14 cellular contexts compared by ENCODE assay signal in the genomic region with DNA sequence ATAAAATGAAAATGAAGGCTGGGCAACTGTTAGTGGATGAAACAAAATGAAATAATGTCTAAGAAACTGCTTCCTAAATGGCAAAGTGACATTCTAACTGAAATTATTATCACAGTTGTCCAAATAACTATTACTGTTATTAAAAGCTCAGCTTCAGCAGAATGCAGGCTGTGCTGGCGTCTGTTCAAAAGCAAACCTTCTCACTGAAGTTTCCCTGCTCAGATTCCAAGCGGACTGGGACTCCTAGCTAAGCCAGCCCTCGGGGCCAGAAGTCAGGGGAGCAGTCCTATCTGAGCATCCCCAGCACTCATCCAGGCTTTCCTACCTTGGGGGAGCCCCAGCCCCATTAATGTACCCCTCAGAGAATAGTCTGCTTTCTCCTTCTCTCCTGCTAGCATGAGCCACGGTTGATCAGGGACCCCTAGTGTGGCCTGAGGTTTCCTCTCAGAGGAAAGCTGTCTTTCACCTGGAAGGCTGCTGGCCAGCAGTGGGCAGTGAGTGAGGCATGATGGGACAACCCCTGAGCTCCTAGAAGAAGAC.
DNase-seq lines count a peak whose midpoint lies in the region; ATAC-seq and TF ChIP-seq lines count a peak whose summit lies in the region.
"Had no signal": no experiment of that assay in that cellular context is flagged by ENCODE, and none has a peak within 500 bp of the region (broad histone marks: within the 10 kb centered on the region; RNA-seq: fewer than 3 reads in every experiment).

No MANE protein-coding gene starts in this region.

- no peak overlapping the region for H3K9ac ChIP-seq in BLaER1 treated with 17β-estradiol and CSF1 and Interleukin-3, amounts not matched to agents 10 nM and 100 nM
- H3K9ac ChIP-seq in OCI-LY1 (ENCODE audit: low read length): peak overlapping the region; percentile 70
- H3K9ac ChIP-seq in SU-DHL-6 (ENCODE audit: low read length): no peak overlapping the region

- H4K20me1 ChIP-seq in BLaER1 treated with 17β-estradiol and CSF1 and Interleukin-3, amounts not matched to agents 10 nM and 100 nM: no peaks in the 10 kb centered on the region
- H4K20me1 ChIP-seq in OCI-LY1 (ENCODE audit: insufficient read depth, low read length) (no peaks in the 10 kb centered on the region), SU-DHL-6 (ENCODE audit: low read depth, low read length) (no peaks in the 10 kb centered on the region)

- TF ChIP-seq CTCF in OCI-LY1 (IDR thresholded peaks at IDR 0.05; ENCODE audit: low read length) (peak; percentile 8; the same call in 1 of the 2 replicates), SU-DHL-6 (IDR thresholded peaks at IDR 0.05; ENCODE audit: insufficient read depth, low read length, poor library complexity, severe bottlenecking) (no peak), osteocyte (IDR thresholded peaks at IDR 0.05) (no peak)

- no peak for ATAC-seq in HG03460 (IDR thresholded peaks at IDR 0.05; ENCODE audit: unreplicated experiment)

- H3K27ac Mint-ChIP-seq in osteocyte (ENCODE audit: unreplicated experiment): no peak overlapping the region
- H3K27ac Mint-ChIP-seq: CD4-positive, alpha-beta memory T cell had no signal

- no peaks in the 10 kb centered on the region for H3K9me2 ChIP-seq in OCI-LY1 (ENCODE audit: low read depth, low read length)
- H3K9me2 ChIP-seq in SU-DHL-6 (replicated peaks; ENCODE audit: insufficient read depth, low read length): no peaks in the 10 kb centered on the region

- peak overlapping the region in 7 of 11 experiments; percentile 10 to 81 (median 73); a peak in 9 of 22 replicates for H3K4me2 ChIP-seq in BLaER1 treated with 17β-estradiol and CSF1 and Interleukin-3, amounts not matched to agents 10 nM and 100 nM
- peak overlapping the region; percentile 61; the same call in 1 of the 2 replicates for H3K4me2 ChIP-seq in OCI-LY1 (ENCODE audit: low read length)
- H3K4me2 ChIP-seq in SU-DHL-6 (ENCODE audit: low read depth, low read length, poor library complexity, severe bottlenecking): peak overlapping the region; percentile 59

- H3K4me3 ChIP-seq in BLaER1 treated with 17β-estradiol and CSF1 and Interleukin-3, amounts not matched to agents 10 nM and 100 nM: no peak overlapping the region
- H3K4me3 ChIP-seq in OCI-LY1 (ENCODE audit: low read depth, low read length, poor library complexity, severe bottlenecking) (no peak overlapping the region), SU-DHL-6 (ENCODE audit: insufficient read depth, low read length, poor library complexity, severe bottlenecking) (no peak overlapping the region)
- H3K4me3 ChIP-seq: HAP-1 had no signal

- H3K4me1 Mint-ChIP-seq in osteocyte (ENCODE audit: unreplicated experiment): no peaks in the 10 kb centered on the region
- H3K4me1 Mint-ChIP-seq: CD14-positive monocyte; CD4-positive, alpha-beta memory T cell had no signal

- H3K9me3 ChIP-seq in BLaER1 treated with 17β-estradiol and CSF1 and Interleukin-3, amounts not matched to agents 10 nM and 100 nM (replicated peaks in 1 of 11): peaks cover 9 to 31% (median 16%) of the 10 kb centered on the region in 11 experiments; a peak in 20 of 22 replicates
- H3K9me3 ChIP-seq in OCI-LY1 (ENCODE audit: low read length) (0 out of 2 replicates have a peak, but pooled peaks cover 4% of the 10 kb centered on the region), SU-DHL-6 (ENCODE audit: insufficient read depth, low read length) (no peaks in the 10 kb centered on the region)
- H3K9me3 ChIP-seq: HAP-1 had no signal

- DNase-seq in osteocyte (ENCODE audit: extremely low spot score, unreplicated experiment) (peak; percentile 76), NK-92 (lab: John Stamatoyannopoulos, UW; ENCODE audit: unreplicated experiment) (no peak)
- DNase-seq in activated CD8-positive, alpha-beta memory T cell treated with anti-CD3 and anti-CD28 coated beads, Interleukin-2, amount 50 U/mL, for 48 hours: no peak
- DNase-seq: CD4-positive, alpha-beta memory T cell; DMS153; DMS79; GF-D8 had no signal

- no peaks in the 10 kb centered on the region for H3K36me3 Mint-ChIP-seq in osteocyte (ENCODE audit: unreplicated experiment)
- H3K36me3 Mint-ChIP-seq: CD14-positive monocyte; CD4-positive, alpha-beta memory T cell had no signal

- no peak overlapping the region for H2AFZ ChIP-seq in OCI-LY1 (ENCODE audit: low read length)
- H2AFZ ChIP-seq in SU-DHL-6 (ENCODE audit: low read depth, low read length, severe bottlenecking): no peak overlapping the region

- H3K79me2 ChIP-seq in OCI-LY1 (ENCODE audit: insufficient read depth, low read length) (no peaks in the 10 kb centered on the region), SU-DHL-6 (ENCODE audit: insufficient read depth, low read length) (no peaks in the 10 kb centered on the region)

- no peak overlapping the region for H3K27ac ChIP-seq in BLaER1 treated with 17β-estradiol and CSF1 and Interleukin-3, amounts not matched to agents 10 nM and 100 nM
- H3K27ac ChIP-seq in OCI-LY1 (ENCODE audit: low read depth, low read length, poor library complexity, severe bottlenecking) (peak overlapping the region; percentile 98), SU-DHL-6 (ENCODE audit: low read depth, low read length) (peak overlapping the region; percentile 84)
- H3K27ac ChIP-seq: HL-60 had no signal

- no peaks in the 10 kb centered on the region for H3K27me3 Mint-ChIP-seq in osteocyte (ENCODE audit: unreplicated experiment)

- H3K27me3 ChIP-seq in BLaER1 treated with 17β-estradiol and CSF1 and Interleukin-3, amounts not matched to agents 10 nM and 100 nM: no peaks in the 10 kb centered on the region
- H3K27me3 ChIP-seq in OCI-LY1 (ENCODE audit: insufficient read depth, low read length) (no peaks in the 10 kb centered on the region), SU-DHL-6 (ENCODE audit: low read length) (no peaks in the 10 kb centered on the region)

- H3K4me3 Mint-ChIP-seq in osteocyte (ENCODE audit: unreplicated experiment): no peak overlapping the region
- H3K4me3 Mint-ChIP-seq: CD14-positive monocyte; CD4-positive, alpha-beta memory T cell had no signal

- H3K36me3 ChIP-seq in BLaER1 treated with 17β-estradiol and CSF1 and Interleukin-3, amounts not matched to agents 10 nM and 100 nM: no peaks in the 10 kb centered on the region
- H3K36me3 ChIP-seq in OCI-LY1 (ENCODE audit: insufficient read depth, low read length) (no peaks in the 10 kb centered on the region), SU-DHL-6 (ENCODE audit: low read length) (no peaks in the 10 kb centered on the region)
- H3K36me3 ChIP-seq: HAP-1 had no signal

- H3K4me1 ChIP-seq in BLaER1 treated with 17β-estradiol and CSF1 and Interleukin-3, amounts not matched to agents 10 nM and 100 nM: peaks cover 6 to 35% (median 26%) of the 10 kb centered on the region in 10 experiments; a peak in 17 of 20 replicates
- H3K4me1 ChIP-seq in OCI-LY1 (ENCODE audit: insufficient read depth, low read length, severe bottlenecking): peaks cover 49% of the 10 kb centered on the region
- H3K4me1 ChIP-seq: HAP-1 had no signal

- no peaks in the 10 kb centered on the region for H3F3A ChIP-seq in OCI-LY1 (ENCODE audit: insufficient read depth, low read length)
- peaks cover 10% of the 10 kb centered on the region; the same call in 1 of the 2 replicates for H3F3A ChIP-seq in SU-DHL-6 (ENCODE audit: insufficient read depth)

- H3K9me3 Mint-ChIP-seq in osteocyte (ENCODE audit: unreplicated experiment): peaks cover 38% of the 10 kb centered on the region

Comparison
In these comparisons a context has a peak if more than half of its experiments do, and no peak if none do; other contexts are left out.
1. H3K27ac ChIP-seq: peak in OCI-LY1 (single experiment) and SU-DHL-6 (single experiment); none in BLaER1 treated with 17β-estradiol and CSF1 and Interleukin-3, amounts not matched to agents 10 nM and 100 nM (0 of 11).
2. Peak in every context shown above with its lines, with median percentiles within 50 percentile points of each other: H3K4me2 ChIP-seq.